ENCODE assay signal across 1 cellular context in the genomic region with DNA sequence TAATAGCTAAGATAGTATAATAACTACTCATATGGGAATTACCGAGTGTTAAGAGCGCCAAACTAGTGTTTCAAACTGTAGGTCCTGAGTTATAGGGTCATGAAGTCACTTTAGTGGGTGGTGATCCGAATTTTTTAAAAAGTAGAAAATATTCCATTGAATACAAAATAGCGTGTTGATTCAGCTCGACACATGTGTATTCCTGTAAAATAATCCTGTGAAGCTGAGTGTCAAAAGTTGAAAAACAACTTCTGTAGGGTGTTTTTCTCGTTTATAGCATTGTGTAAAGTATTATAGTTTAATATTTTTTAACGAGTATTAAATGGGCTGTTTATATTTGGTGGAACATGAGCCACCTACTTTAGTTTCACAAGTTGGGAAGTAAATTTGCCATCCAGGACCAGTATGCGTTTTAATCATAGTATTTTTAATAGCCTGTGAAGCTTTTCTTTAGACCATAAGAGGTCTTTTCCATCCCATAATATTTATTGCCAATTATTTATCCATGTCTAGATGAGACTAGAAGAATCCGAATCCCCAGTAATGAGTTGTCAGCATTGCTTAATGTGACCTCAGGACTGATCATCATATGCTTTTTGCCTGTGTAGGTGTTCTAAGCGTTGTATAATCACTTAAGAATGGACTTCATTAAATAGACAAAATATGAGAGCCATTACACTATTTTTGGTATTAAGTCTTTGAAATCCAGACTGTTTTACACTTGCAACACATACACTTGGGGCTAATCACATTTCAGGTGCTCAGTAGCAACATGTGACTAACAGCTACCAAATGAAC.
TF ChIP-seq lines count a peak whose summit lies in the region.

No MANE protein-coding gene starts in this region.

TF ChIP-seq in HCT116, 20 proteins besides CTCF, POLR2A, EP300 and RAD21 (continued from another document):
- no peak for TF ChIP-seq EZH2phosphoT487 (IDR thresholded peaks at IDR 0.05; ENCODE audit: borderline replicate concordance)
- no peak for TF ChIP-seq ATF3 (IDR thresholded peaks at IDR 0.05)
- TF ChIP-seq SRF (IDR thresholded peaks at IDR 0.05; ENCODE audit: low read depth), result no peak
- TF ChIP-seq SIN3A (IDR thresholded peaks at IDR 0.05; ENCODE audit: low read depth), result no peak
- TF ChIP-seq TCF7L2 (IDR thresholded peaks at IDR 0.05; ENCODE audit: borderline replicate concordance, extremely low read depth, insufficient read depth, insufficient read length), result no peak
- no peak for TF ChIP-seq YY1 (IDR thresholded peaks at IDR 0.05; ENCODE audit: extremely low read depth, insufficient replicate concordance, low read depth, low read length)
- no peak for TF ChIP-seq CBX3 (IDR thresholded peaks at IDR 0.05; ENCODE audit: low read depth)
- TF ChIP-seq, protein P1, sequence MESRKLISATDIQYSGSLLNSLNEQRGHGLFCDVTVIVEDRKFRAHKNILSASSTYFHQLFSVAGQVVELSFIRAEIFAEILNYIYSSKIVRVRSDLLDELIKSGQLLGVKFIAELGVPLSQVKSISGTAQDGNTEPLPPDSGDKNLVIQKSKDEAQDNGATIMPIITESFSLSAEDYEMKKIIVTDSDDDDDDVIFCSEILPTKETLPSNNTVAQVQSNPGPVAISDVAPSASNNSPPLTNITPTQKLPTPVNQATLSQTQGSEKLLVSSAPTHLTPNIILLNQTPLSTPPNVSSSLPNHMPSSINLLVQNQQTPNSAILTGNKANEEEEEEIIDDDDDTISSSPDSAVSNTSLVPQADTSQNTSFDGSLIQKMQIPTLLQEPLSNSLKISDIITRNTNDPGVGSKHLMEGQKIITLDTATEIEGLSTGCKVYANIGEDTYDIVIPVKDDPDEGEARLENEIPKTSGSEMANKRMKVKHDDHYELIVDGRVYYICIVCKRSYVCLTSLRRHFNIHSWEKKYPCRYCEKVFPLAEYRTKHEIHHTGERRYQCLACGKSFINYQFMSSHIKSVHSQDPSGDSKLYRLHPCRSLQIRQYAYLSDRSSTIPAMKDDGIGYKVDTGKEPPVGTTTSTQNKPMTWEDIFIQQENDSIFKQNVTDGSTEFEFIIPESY (IDR thresholded peaks at IDR 0.05; ENCODE audit: extremely low read depth, insufficient replicate concordance, low read length), result no peak
- no peak for TF ChIP-seq ELF1 (IDR thresholded peaks at IDR 0.05; ENCODE audit: borderline replicate concordance, low read depth)
- TF ChIP-seq POLR2AphosphoS5 (IDR thresholded peaks at IDR 0.05; ENCODE audit: low read depth, low read length), result no peak
- TF ChIP-seq SP1 (IDR thresholded peaks at IDR 0.05; ENCODE audit: low read depth), result no peak
